ENCODE assay signal across 10 cellular contexts in genomic region chr3:194104041-194104751, GRCh38. TPM values are rescaled to one million over a fixed set of nuclear protein-coding genes. Genes with fewer than 3 reads are reported as not detected.
DNase-seq lines count a peak whose midpoint lies in the region; ATAC-seq and TF ChIP-seq lines count a peak whose summit lies in the region.
"Had no signal": no experiment of that assay in that cellular context is flagged by ENCODE, and none has a peak within 500 bp of the region (broad histone marks: within the 10 kb centered on the region; RNA-seq: fewer than 3 reads in every experiment).

No MANE protein-coding gene starts in this region.

- intact Hi-C loops in uterus (cut with DNase I; ENCODE audit: low total_unique reads) (no loop called here), aorta (cut with DNase I) (no loop called here)

- no peaks in the 10 kb centered on the region for H3K27me3 ChIP-seq in uterus
- no peaks in the 10 kb centered on the region for H3K27me3 ChIP-seq in aorta (ENCODE audit: control insufficient read depth in 1 of 2, insufficient read depth in 2 of 2, low read length in 1 of 2)
- H3K27me3 ChIP-seq: SJSA1, vagina had no signal

- H3K9me3 ChIP-seq in uterus (no peaks in the 10 kb centered on the region), aorta (ENCODE audit: control insufficient read depth, low read length) (no peaks in the 10 kb centered on the region)
- H3K9me3 ChIP-seq: SJSA1, vagina had no signal

- H3K27ac ChIP-seq in uterus (no peak overlapping the region), aorta (ENCODE audit: low read depth in 1 of 2, low read length in 2 of 2) (no peak overlapping the region)
- H3K27ac ChIP-seq: SJSA1, vagina had no signal

- DNase-seq in GDM1 (lab: John Stamatoyannopoulos, UW) = peak; percentile 67
- peak; percentile 86 for DNase-seq in NB4 (ENCODE audit: low read depth)
- DNase-seq in germinal center (ENCODE audit: low spot score) = peak; percentile 92
- no peak for DNase-seq in uterus
- no peak for DNase-seq in activated CD8-positive, alpha-beta memory T cell treated with anti-CD3 and anti-CD28 coated beads for 24 hours
- DNase-seq in aorta = no peak

- no peak for TF ChIP-seq POLR2A in NB4 (IDR thresholded peaks at IDR 0.05; ENCODE audit: extremely low read depth, insufficient read length)
- no peak for TF ChIP-seq POLR2A in uterus (IDR thresholded peaks at IDR 0.05)

- H3K4me1 ChIP-seq in uterus (no peaks in the 10 kb centered on the region), aorta (ENCODE audit: control insufficient read depth in 1 of 2, insufficient read depth in 2 of 2, low read length in 2 of 2) (no peaks in the 10 kb centered on the region)
- H3K4me1 ChIP-seq: vagina had no signal

- no peaks in the 10 kb centered on the region for H3K36me3 ChIP-seq in uterus
- no peaks in the 10 kb centered on the region for H3K36me3 ChIP-seq in aorta (ENCODE audit: control insufficient read depth in 1 of 2, insufficient read depth in 2 of 2, low read length in 1 of 2)
- H3K36me3 ChIP-seq: SJSA1, vagina had no signal

- 82 to 97% methylated on average over 12 of the region's 12 CpGs for WGBS in aorta, 2 donors

- TF ChIP-seq CTCF in NB4 (IDR thresholded peaks at IDR 0.05; ENCODE audit: low read depth, low read length) (no peak), uterus (IDR thresholded peaks at IDR 0.05) (no peak)

- ATAC-seq in GM21576 (IDR thresholded peaks at IDR 0.05; ENCODE audit: unreplicated experiment) (peak; percentile 37), HG03175 (IDR thresholded peaks at IDR 0.05; ENCODE audit: unreplicated experiment) (no peak), aorta (ENCODE audit: low FRiP score) (no peak)

- H3K4me3 ChIP-seq in NB4 (ENCODE audit: low read depth, low read length) = no peak overlapping the region
- no peak overlapping the region for H3K4me3 ChIP-seq in uterus
- H3K4me3 ChIP-seq in aorta (ENCODE audit: low read length in 2 of 2) = no peak overlapping the region
- H3K4me3 ChIP-seq: SJSA1, vagina had no signal

RNA-seq across cellular contexts. Expression of gene HES1, which starts 31.8 kb away (rescaled TPM):
- total RNA-seq in uterus (10 to 100 TPM; 23.1 to 50.9 (median 41.2) TPM), aorta (10 to 100 TPM; 37.8 to 51.9 TPM)
- 10 to 100 TPM; 22.5 to 28.2 TPM for polyA plus RNA-seq in aorta

Comparison
In these comparisons a context has a peak if more than half of its experiments do, and no peak if none do; other contexts are left out.
1. DNase-seq: peak in GDM1 (single experiment), NB4 (single experiment) and germinal center (single experiment); none in uterus (0 of 2), activated CD8-positive, alpha-beta memory T cell treated with anti-CD3 and anti-CD28 coated beads for 24 hours (single experiment) and aorta (0 of 2).